9 cellular contexts compared by ENCODE assay signal in the genomic region with DNA sequence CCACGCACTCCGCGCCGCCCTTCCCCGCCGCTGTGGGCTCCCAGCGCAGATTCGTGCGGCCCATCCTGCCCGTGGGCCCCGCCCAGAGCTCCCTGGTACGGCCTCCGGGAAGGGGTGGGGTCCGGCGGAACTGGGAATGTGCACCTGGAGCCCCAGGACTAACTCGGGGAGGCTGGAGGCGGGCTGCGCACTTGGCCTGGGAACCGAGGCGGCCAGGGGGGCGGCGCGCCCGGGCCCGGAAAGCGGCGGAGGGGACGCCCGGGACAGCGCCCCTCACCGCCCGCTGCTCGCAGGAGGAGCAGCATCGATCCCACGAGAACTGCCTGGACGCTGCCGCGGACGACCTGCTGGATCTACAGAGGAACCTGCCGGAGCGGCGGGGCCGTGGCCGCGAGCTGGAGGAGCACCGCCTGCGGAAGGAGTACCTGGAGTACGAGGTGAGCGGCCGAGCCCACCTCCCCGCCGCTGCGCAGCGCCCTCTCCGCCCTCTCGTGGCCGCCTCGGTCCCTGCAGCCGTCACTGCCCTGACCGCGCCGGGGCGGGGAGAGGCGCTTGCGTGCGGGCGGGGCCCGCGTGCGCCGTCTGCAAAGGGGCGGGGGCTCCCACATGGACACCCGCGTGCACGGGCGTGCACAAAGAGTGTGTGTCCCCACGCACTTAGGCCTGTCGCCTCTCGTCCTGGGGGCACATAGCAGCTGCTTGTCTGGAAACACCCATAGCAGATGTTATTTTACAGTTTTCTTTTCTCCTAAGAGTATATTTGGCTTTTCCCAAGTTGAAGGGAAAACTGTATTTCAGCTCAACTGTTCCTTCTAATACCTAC. TPM values are rescaled to one million over a fixed set of nuclear protein-coding genes. Genes with fewer than 3 reads are reported as not detected.
A peak's percentile ranks its signal among the peaks of the same experiment; 100 is the strongest.
DNase-seq lines count a peak whose midpoint lies in the region; ATAC-seq and TF ChIP-seq lines count a peak whose summit lies in the region.
"Had no signal": no experiment of that assay in that cellular context is flagged by ENCODE, and none has a peak within 500 bp of the region (broad histone marks: within the 10 kb centered on the region; RNA-seq: fewer than 3 reads in every experiment).

No MANE protein-coding gene starts in this region.

- intact Hi-C loops in CD4-positive, alpha-beta memory T cell (cut with micrococcal nuclease): loop anchor here (1.0 to 2.0 kb wide), 4 partner anchors 18 to 61 kb away; a partner anchor contains a TSS
- intact Hi-C loops in left ventricle myocardium inferior (cut with micrococcal nuclease) (no loop called here), upper lobe of right lung (cut with DNase I) (no loop called here)

- peaks cover 0 to 1% (median 0%) of the 10 kb centered on the region in 8 donors for H3K9me3 Mint-ChIP-seq in CD4-positive, alpha-beta memory T cell
- H3K9me3 Mint-ChIP-seq in T-cell (no peaks in the 10 kb centered on the region), progenitor cell of endocrine pancreas (ENCODE audit: low read depth) (no peaks in the 10 kb centered on the region)
- H3K9me3 Mint-ChIP-seq: T-helper 1 cell treated with Interleukin-12 subunit alpha and Interleukin-12 subunit beta and Interleukin-4 antibody, amounts not matched to agents 30 μg/mL and 1 μg/mL, for 36 hours had no signal

- H3K9me3 ChIP-seq in CD4-positive, alpha-beta memory T cell (ENCODE audit: control insufficient read depth in 1 of 2, low read length in 2 of 2): no peaks in the 10 kb centered on the region
- H3K9me3 ChIP-seq in left ventricle myocardium inferior (replicated peaks) (no peaks in the 10 kb centered on the region), upper lobe of right lung (no peaks in the 10 kb centered on the region)

- H3K4me1 ChIP-seq in CD4-positive, alpha-beta memory T cell (ENCODE audit: insufficient read depth, low read length): peaks cover 10% of the 10 kb centered on the region
- H3K4me1 ChIP-seq in left ventricle myocardium inferior (peaks cover 15% of the 10 kb centered on the region), upper lobe of right lung (peaks cover 5% of the 10 kb centered on the region)

- H3K4me3 ChIP-seq in CD4-positive, alpha-beta memory T cell (ENCODE audit: low read length in 2 of 2): no peak overlapping the region
- H3K4me3 ChIP-seq in left ventricle myocardium inferior (peak overlapping the region; percentile 80), upper lobe of right lung (peak overlapping the region; percentile 80)

- H3K36me3 Mint-ChIP-seq in CD4-positive, alpha-beta memory T cell: peaks cover 34 to 79% of the 10 kb centered on the region in 2 donors
- H3K36me3 Mint-ChIP-seq in T-cell (peaks cover 49% of the 10 kb centered on the region), progenitor cell of endocrine pancreas (ENCODE audit: insufficient read depth) (peaks cover 3% of the 10 kb centered on the region)

- peaks cover 9 to 42% (median 12%) of the 10 kb centered on the region in 4 donors for H3K4me1 Mint-ChIP-seq in CD4-positive, alpha-beta memory T cell
- peaks cover 7 to 39% (median 24%) of the 10 kb centered on the region in 3 donors for H3K4me1 Mint-ChIP-seq in T-cell
- H3K4me1 Mint-ChIP-seq in progenitor cell of endocrine pancreas (ENCODE audit: low read depth): no peaks in the 10 kb centered on the region

- POLR2A ChIA-PET in CD4-positive, alpha-beta memory T cell (lab: Charles Lee; ENCODE audit: partially characterized antibody): interaction anchor here (0.7 to 9.8 kb wide), 11 partner anchors 15 to 192 kb away, joined by 3 to 88 read pairs (median 5); a partner anchor contains a TSS
- POLR2A ChIA-PET in T-cell (lab: Charles Lee): no interaction called here

- peak overlapping the region in 2 of 7 donors; percentile 10 to 60 for H3K27ac Mint-ChIP-seq in CD4-positive, alpha-beta memory T cell
- H3K27ac Mint-ChIP-seq in T-cell (peak overlapping the region in 1 of 2 donors; percentile 59), progenitor cell of endocrine pancreas (peak overlapping the region; percentile 88)
- H3K27ac Mint-ChIP-seq: T-helper 1 cell treated with Interleukin-12 subunit alpha and Interleukin-12 subunit beta and Interleukin-4 antibody, amounts not matched to agents 30 μg/mL and 1 μg/mL, for 36 hours had no signal

- ATAC-seq in GM21423 (IDR thresholded peaks at IDR 0.05; ENCODE audit: unreplicated experiment) (peak; percentile 59), T-cell (replicated peaks in 1 of 4) (peak; percentile 70 to 86 (median 80)), upper lobe of right lung (peak; percentile 96)

- peak; percentile 98 for TF ChIP-seq CTCF in left ventricle myocardium inferior (IDR thresholded peaks at IDR 0.05; ENCODE audit: borderline replicate concordance)
- TF ChIP-seq CTCF in progenitor cell of endocrine pancreas (IDR thresholded peaks at IDR 0.05; ENCODE audit: unreplicated experiment): peak; percentile 95
- peak; percentile 88 for TF ChIP-seq CTCF in upper lobe of right lung (IDR thresholded peaks at IDR 0.05)

- CTCF ChIA-PET in CD4-positive, alpha-beta memory T cell (lab: Charles Lee; ENCODE audit: partially characterized antibody): interaction anchor here (0.7 to 18.2 kb wide), 26 partner anchors 9 to 191 kb away, joined by 3 to 662 read pairs (median 4); a partner anchor contains a TSS
- CTCF ChIA-PET in T-cell (lab: Charles Lee): interaction anchor here (0.6 to 5.1 kb wide), 15 partner anchors 12 to 948 kb away, joined by 3 to 73 read pairs (median 4); a partner anchor contains a TSS

- TF ChIP-seq RAD21 in Ishikawa (IDR thresholded peaks at IDR 0.05; ENCODE audit: low read depth): peak; percentile 77

- H3K4me3 Mint-ChIP-seq in CD4-positive, alpha-beta memory T cell: no peak overlapping the region
- H3K4me3 Mint-ChIP-seq in T-cell: peak overlapping the region in 1 of 3 donors; percentile 28
- H3K4me3 Mint-ChIP-seq in progenitor cell of endocrine pancreas (ENCODE audit: low read depth): peak overlapping the region; percentile 72
- H3K4me3 Mint-ChIP-seq: T-helper 1 cell treated with Interleukin-12 subunit alpha and Interleukin-12 subunit beta and Interleukin-4 antibody, amounts not matched to agents 30 μg/mL and 1 μg/mL, for 36 hours had no signal

- H3K27me3 ChIP-seq in CD4-positive, alpha-beta memory T cell (ENCODE audit: insufficient read depth, low read length): no peaks in the 10 kb centered on the region
- H3K27me3 ChIP-seq in left ventricle myocardium inferior (ENCODE audit: low read depth): no peaks in the 10 kb centered on the region
- no peaks in the 10 kb centered on the region for H3K27me3 ChIP-seq in upper lobe of right lung

- no peak overlapping the region for H3K27ac ChIP-seq in CD4-positive, alpha-beta memory T cell (ENCODE audit: low read depth, low read length)
- H3K27ac ChIP-seq in left ventricle myocardium inferior (replicated peaks): peak overlapping the region; percentile 57
- H3K27ac ChIP-seq in upper lobe of right lung: peak overlapping the region; percentile 80

- H3K27me3 Mint-ChIP-seq in CD4-positive, alpha-beta memory T cell: no peaks in the 10 kb centered on the region
- H3K27me3 Mint-ChIP-seq in T-cell (no peaks in the 10 kb centered on the region), progenitor cell of endocrine pancreas (peaks cover 13% of the 10 kb centered on the region)

- DNase-seq in CD4-positive, alpha-beta memory T cell: peak; percentile 42 to 70 (median 58)
- DNase-seq in T-cell (peak; percentile 15 to 80 (median 66)), amygdala (lab: John Stamatoyannopoulos, UW) (peak in 52 of 56 donors; percentile 10 to 86 (median 58)), left ventricle myocardium inferior (peak; percentile 84), progenitor cell of endocrine pancreas (ENCODE audit: low spot score, unreplicated experiment) (peak; percentile 90), upper lobe of right lung (peak; percentile 93)

- H3K36me3 ChIP-seq in CD4-positive, alpha-beta memory T cell (ENCODE audit: insufficient read depth, low read length): peaks cover 68% of the 10 kb centered on the region
- H3K36me3 ChIP-seq in left ventricle myocardium inferior (no peaks in the 10 kb centered on the region), upper lobe of right lung (peaks cover 16% of the 10 kb centered on the region)

- no peak; the same call in 1 of the 2 replicates for TF ChIP-seq EP300 in Ishikawa (IDR thresholded peaks at IDR 0.05; ENCODE audit: borderline replicate concordance)

TF ChIP-seq in Ishikawa, 13 proteins besides CTCF, POLR2A, EP300 and RAD21 (continues in another document):
- TF ChIP-seq, protein P1, sequence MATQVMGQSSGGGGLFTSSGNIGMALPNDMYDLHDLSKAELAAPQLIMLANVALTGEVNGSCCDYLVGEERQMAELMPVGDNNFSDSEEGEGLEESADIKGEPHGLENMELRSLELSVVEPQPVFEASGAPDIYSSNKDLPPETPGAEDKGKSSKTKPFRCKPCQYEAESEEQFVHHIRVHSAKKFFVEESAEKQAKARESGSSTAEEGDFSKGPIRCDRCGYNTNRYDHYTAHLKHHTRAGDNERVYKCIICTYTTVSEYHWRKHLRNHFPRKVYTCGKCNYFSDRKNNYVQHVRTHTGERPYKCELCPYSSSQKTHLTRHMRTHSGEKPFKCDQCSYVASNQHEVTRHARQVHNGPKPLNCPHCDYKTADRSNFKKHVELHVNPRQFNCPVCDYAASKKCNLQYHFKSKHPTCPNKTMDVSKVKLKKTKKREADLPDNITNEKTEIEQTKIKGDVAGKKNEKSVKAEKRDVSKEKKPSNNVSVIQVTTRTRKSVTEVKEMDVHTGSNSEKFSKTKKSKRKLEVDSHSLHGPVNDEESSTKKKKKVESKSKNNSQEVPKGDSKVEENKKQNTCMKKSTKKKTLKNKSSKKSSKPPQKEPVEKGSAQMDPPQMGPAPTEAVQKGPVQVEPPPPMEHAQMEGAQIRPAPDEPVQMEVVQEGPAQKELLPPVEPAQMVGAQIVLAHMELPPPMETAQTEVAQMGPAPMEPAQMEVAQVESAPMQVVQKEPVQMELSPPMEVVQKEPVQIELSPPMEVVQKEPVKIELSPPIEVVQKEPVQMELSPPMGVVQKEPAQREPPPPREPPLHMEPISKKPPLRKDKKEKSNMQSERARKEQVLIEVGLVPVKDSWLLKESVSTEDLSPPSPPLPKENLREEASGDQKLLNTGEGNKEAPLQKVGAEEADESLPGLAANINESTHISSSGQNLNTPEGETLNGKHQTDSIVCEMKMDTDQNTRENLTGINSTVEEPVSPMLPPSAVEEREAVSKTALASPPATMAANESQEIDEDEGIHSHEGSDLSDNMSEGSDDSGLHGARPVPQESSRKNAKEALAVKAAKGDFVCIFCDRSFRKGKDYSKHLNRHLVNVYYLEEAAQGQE (IDR thresholded peaks at IDR 0.05; ENCODE audit: low read depth): no peak
- no peak for TF ChIP-seq FOXM1 (IDR thresholded peaks at IDR 0.05; ENCODE audit: borderline replicate concordance, low read depth)

RNA-seq across cellular contexts. Expression of a gene that starts 25.2 kb away (rescaled TPM):
- total RNA-seq in CD4-positive, alpha-beta memory T cell: 100 to 1,000 TPM in 1 of 2 experiments, 10 to 100 TPM in 1; 100.0 to 101 TPM
- polyA plus RNA-seq in CD4-positive, alpha-beta memory T cell: 10 to 100 TPM; 11.9 to 32.8 TPM
- total RNA-seq in T-cell (100 to 1,000 TPM; 145 to 217 (median 150) TPM), left ventricle myocardium inferior (2.2 TPM), progenitor cell of endocrine pancreas (27.1 and 30.7 TPM in 2 replicates), upper lobe of right lung (37.8 TPM)

Comparison
In these comparisons a context has a peak if more than half of its experiments do, and no peak if none do; other contexts are left out.
1. H3K4me3 ChIP-seq: peak in left ventricle myocardium inferior (single experiment) and upper lobe of right lung (single experiment); none in CD4-positive, alpha-beta memory T cell (0 of 2).
2. Peak in every context shown above with its lines, with median percentiles within 50 percentile points of each other: DNase-seq, ATAC-seq and CTCF ChIP-seq.